Comparison of ENCODE assay signal across 10 cellular contexts in the genomic region with DNA sequence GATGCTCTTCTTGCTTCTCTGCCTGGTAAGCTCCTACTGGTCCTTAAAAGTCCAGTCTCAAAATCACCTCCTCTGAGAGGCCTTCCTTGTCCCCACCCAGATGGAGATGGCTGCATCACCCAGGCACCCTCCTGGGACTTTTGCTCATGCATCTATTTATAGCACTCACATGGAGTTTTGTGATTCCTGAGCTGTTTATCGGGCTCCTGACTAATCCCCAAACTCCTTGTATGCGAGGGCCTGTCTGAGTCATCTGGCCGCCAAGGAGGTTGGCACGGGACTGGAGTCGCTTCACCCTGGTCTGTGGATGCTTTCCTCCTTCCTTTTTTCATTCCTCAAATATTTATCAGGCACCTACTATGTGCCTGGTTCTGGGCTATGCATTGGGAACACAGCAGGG. TPM values are rescaled to one million over a fixed set of nuclear protein-coding genes. Genes with fewer than 3 reads are reported as not detected.
DNase-seq lines count a peak whose midpoint lies in the region; ATAC-seq and TF ChIP-seq lines count a peak whose summit lies in the region.
"Had no signal": no experiment of that assay in that cellular context is flagged by ENCODE, and none has a peak within 500 bp of the region (broad histone marks: within the 10 kb centered on the region; RNA-seq: fewer than 3 reads in every experiment).

No MANE protein-coding gene starts in this region.

- no peaks in the 10 kb centered on the region for H3K27me3 ChIP-seq in stomach

- DNase-seq in activated CD4-positive, alpha-beta memory T cell treated with anti-CD3 and anti-CD28 coated beads for 36 hours: peak; percentile 42
- DNase-seq in activated CD4-positive, alpha-beta memory T cell treated with anti-CD3 and anti-CD28 coated beads, Interleukin-2, amount 10 ng/mL, durations not matched to agents 7 days and 5 days: no peak
- peak; percentile 67 for DNase-seq in SW480 (ENCODE audit: low spot score)
- DNase-seq in glutamatergic neuron: no peak
- DNase-seq in stomach: no peak
- no peak for DNase-seq in NCI-H1930 (lab: John Stamatoyannopoulos, UW)
- DNase-seq in occipital lobe (lab: John Stamatoyannopoulos, UW): no peak
- DNase-seq: H9, NCI-H2029 had no signal

- no peaks in the 10 kb centered on the region for H3K27me3 Mint-ChIP-seq in activated CD4-positive, alpha-beta memory T cell treated with anti-CD3 and anti-CD28 coated beads for 36 hours
- H3K27me3 Mint-ChIP-seq in activated CD4-positive, alpha-beta memory T cell treated with anti-CD3 and anti-CD28 coated beads, Interleukin-2, amount 10 ng/mL, durations not matched to agents 7 days and 5 days: no peaks in the 10 kb centered on the region
- peaks cover 18% of the 10 kb centered on the region for H3K27me3 Mint-ChIP-seq in glutamatergic neuron (ENCODE audit: unreplicated experiment)

- peaks cover 48% of the 10 kb centered on the region for H3K4me1 Mint-ChIP-seq in activated CD4-positive, alpha-beta memory T cell treated with anti-CD3 and anti-CD28 coated beads for 36 hours (ENCODE audit: low read depth)
- peaks cover 52% of the 10 kb centered on the region for H3K4me1 Mint-ChIP-seq in activated CD4-positive, alpha-beta memory T cell treated with anti-CD3 and anti-CD28 coated beads, Interleukin-2, amount 10 ng/mL, durations not matched to agents 7 days and 5 days
- H3K4me1 Mint-ChIP-seq in glutamatergic neuron (ENCODE audit: low read depth, unreplicated experiment): peaks cover 26% of the 10 kb centered on the region

- H3K27ac ChIP-seq in stomach: peak overlapping the region in 4 of 5 donors; percentile 93 to 98 (median 98)

- no peak for TF ChIP-seq EP300 in stomach (IDR thresholded peaks at IDR 0.05)

- H3K9me3 ChIP-seq in stomach: no peaks in the 10 kb centered on the region

- H3K36me3 ChIP-seq in stomach: no peaks in the 10 kb centered on the region

- no peak for TF ChIP-seq CTCF in glutamatergic neuron (IDR thresholded peaks at IDR 0.05; ENCODE audit: partially characterized antibody, unreplicated experiment)
- TF ChIP-seq CTCF in stomach (IDR thresholded peaks at IDR 0.05): no peak

- H3K4me3 Mint-ChIP-seq in activated CD4-positive, alpha-beta memory T cell treated with anti-CD3 and anti-CD28 coated beads for 36 hours: no peak overlapping the region
- H3K4me3 Mint-ChIP-seq in activated CD4-positive, alpha-beta memory T cell treated with anti-CD3 and anti-CD28 coated beads, Interleukin-2, amount 10 ng/mL, durations not matched to agents 7 days and 5 days: no peak overlapping the region
- H3K4me3 Mint-ChIP-seq in glutamatergic neuron (ENCODE audit: unreplicated experiment): peak overlapping the region; percentile 52
- H3K4me3 Mint-ChIP-seq: H9 had no signal

- peaks cover 32 to 66% (median 60%) of the 10 kb centered on the region in 4 donors for H3K4me1 ChIP-seq in stomach

- intact Hi-C loops in activated CD4-positive, alpha-beta memory T cell treated with anti-CD3 and anti-CD28 coated beads for 36 hours (cut with micrococcal nuclease): loop anchor here (5.0 to 10.0 kb wide), 2 partner anchors 95 to 1127 kb away; a partner anchor contains a TSS
- intact Hi-C loops in stomach (cut with DNase I; ENCODE audit: low total_unique reads): no loop called here

- CTCF ChIA-PET in activated CD4-positive, alpha-beta memory T cell treated with anti-CD3 and anti-CD28 coated beads for 36 hours (lab: Charles Lee): interaction anchor here (1.4 to 4.3 kb wide), 3 partner anchors 162 to 230 kb away, joined by 4 to 30 read pairs (median 12); no protein-coding TSS in a partner anchor
- CTCF ChIA-PET in activated CD4-positive, alpha-beta memory T cell treated with anti-CD3 and anti-CD28 coated beads, Interleukin-2, amount 10 ng/mL, durations not matched to agents 7 days and 5 days (lab: Charles Lee): interaction anchor here (1.6 kb wide), 1 partner anchor 175 kb away, joined by 6 read pairs; no protein-coding TSS in a partner anchor

- no peak overlapping the region for H3K4me3 ChIP-seq in stomach

- 36 to 65% (median 45%) methylated on average over 5 of the region's 5 CpGs for WGBS in stomach, 5 donors

- POLR2A ChIA-PET in activated CD4-positive, alpha-beta memory T cell treated with anti-CD3 and anti-CD28 coated beads for 36 hours (lab: Charles Lee): no interaction called here
- POLR2A ChIA-PET in activated CD4-positive, alpha-beta memory T cell treated with anti-CD3 and anti-CD28 coated beads, Interleukin-2, amount 10 ng/mL, durations not matched to agents 7 days and 5 days (lab: Charles Lee): no interaction called here

- peaks cover 17% of the 10 kb centered on the region for H3K36me3 Mint-ChIP-seq in activated CD4-positive, alpha-beta memory T cell treated with anti-CD3 and anti-CD28 coated beads for 36 hours
- H3K36me3 Mint-ChIP-seq in activated CD4-positive, alpha-beta memory T cell treated with anti-CD3 and anti-CD28 coated beads, Interleukin-2, amount 10 ng/mL, durations not matched to agents 7 days and 5 days (ENCODE audit: low read depth): peaks cover 15% of the 10 kb centered on the region
- no peaks in the 10 kb centered on the region for H3K36me3 Mint-ChIP-seq in glutamatergic neuron (ENCODE audit: unreplicated experiment)

- no peak for TF ChIP-seq POLR2A in stomach (IDR thresholded peaks at IDR 0.05)

- no peaks in the 10 kb centered on the region for H3K9me3 Mint-ChIP-seq in activated CD4-positive, alpha-beta memory T cell treated with anti-CD3 and anti-CD28 coated beads for 36 hours
- H3K9me3 Mint-ChIP-seq in activated CD4-positive, alpha-beta memory T cell treated with anti-CD3 and anti-CD28 coated beads, Interleukin-2, amount 10 ng/mL, durations not matched to agents 7 days and 5 days: no peaks in the 10 kb centered on the region
- H3K9me3 Mint-ChIP-seq in glutamatergic neuron (ENCODE audit: unreplicated experiment): peaks cover 29% of the 10 kb centered on the region
- H3K9me3 Mint-ChIP-seq: H9 had no signal

- no peak for ATAC-seq in HG03139 (IDR thresholded peaks at IDR 0.05; ENCODE audit: unreplicated experiment)

- peak overlapping the region; percentile 30 for H3K27ac Mint-ChIP-seq in activated CD4-positive, alpha-beta memory T cell treated with anti-CD3 and anti-CD28 coated beads for 36 hours
- H3K27ac Mint-ChIP-seq in activated CD4-positive, alpha-beta memory T cell treated with anti-CD3 and anti-CD28 coated beads, Interleukin-2, amount 10 ng/mL, durations not matched to agents 7 days and 5 days: no peak overlapping the region
- no peak overlapping the region for H3K27ac Mint-ChIP-seq in glutamatergic neuron (ENCODE audit: unreplicated experiment)
- H3K27ac Mint-ChIP-seq: H9 had no signal

RNA-seq across cellular contexts. Expression of a gene that starts 2.3 kb away (rescaled TPM):
- total RNA-seq in activated CD4-positive, alpha-beta memory T cell treated with anti-CD3 and anti-CD28 coated beads for 36 hours: 100 to 1,000 TPM; 132 to 134 TPM
- total RNA-seq in activated CD4-positive, alpha-beta memory T cell treated with anti-CD3 and anti-CD28 coated beads, Interleukin-2, amount 10 ng/mL, durations not matched to agents 7 days and 5 days: 10 to 100 TPM; 74.2 to 76.0 TPM
- total RNA-seq in glutamatergic neuron (ENCODE audit: unreplicated experiment) (38.0 TPM), stomach (100 to 1,000 TPM in 1 of 5 donors, 10 to 100 TPM in 4; 22.6 to 101 (median 66.2) TPM), occipital lobe (1.7 TPM)
- 10 to 100 TPM; 27.8 to 41.2 (median 40.6) TPM for polyA plus RNA-seq in stomach

RNA-seq across cellular contexts. Expression of a gene that starts 29.0 kb away (rescaled TPM):
- total RNA-seq in activated CD4-positive, alpha-beta memory T cell treated with anti-CD3 and anti-CD28 coated beads for 36 hours: 1 to 10 TPM; 3.0 to 3.2 TPM
- total RNA-seq in activated CD4-positive, alpha-beta memory T cell treated with anti-CD3 and anti-CD28 coated beads, Interleukin-2, amount 10 ng/mL, durations not matched to agents 7 days and 5 days: 1 to 10 TPM; 7.2 to 8.3 TPM
- total RNA-seq in glutamatergic neuron (ENCODE audit: unreplicated experiment): 45.9 TPM
- 1 to 10 TPM; 2.2 to 9.0 (median 3.8) TPM for total RNA-seq in stomach
- polyA plus RNA-seq in stomach: 1 to 10 TPM; 2.2 to 6.7 (median 4.9) TPM
- 1.1 TPM for total RNA-seq in occipital lobe

Comparison
In these comparisons a context has a peak if more than half of its experiments do, and no peak if none do; other contexts are left out.
1. DNase-seq: peak in activated CD4-positive, alpha-beta memory T cell treated with anti-CD3 and anti-CD28 coated beads for 36 hours (single experiment) and SW480 (single experiment); none in activated CD4-positive, alpha-beta memory T cell treated with anti-CD3 and anti-CD28 coated beads, Interleukin-2, amount 10 ng/mL, durations not matched to agents 7 days and 5 days (single experiment), glutamatergic neuron (single experiment), stomach (single experiment), NCI-H1930 (0 of 2) and occipital lobe (single experiment).